In the genomic region with DNA sequence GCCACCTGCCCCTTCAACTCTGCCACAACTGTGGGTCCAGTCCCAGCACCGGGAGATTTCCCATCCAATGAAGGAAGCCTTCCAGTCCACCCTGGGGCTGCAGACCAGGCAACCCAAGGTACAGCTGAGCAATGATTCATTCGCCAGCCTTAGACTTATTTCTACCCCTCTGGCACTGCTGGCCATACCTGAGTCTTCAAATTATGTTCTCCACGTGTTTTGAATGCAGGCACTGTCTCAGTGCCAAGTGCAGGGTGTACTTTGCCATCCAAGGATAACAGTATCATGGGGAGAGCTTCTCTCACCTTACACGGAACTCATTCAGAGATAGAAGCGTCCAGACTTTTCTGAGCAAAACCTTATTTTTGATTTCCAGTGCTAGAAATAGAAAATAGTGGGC, we compare ENCODE assay signal across 23 cellular contexts.
DNase-seq lines count a peak whose midpoint lies in the region; ATAC-seq, FAIRE-seq and TF ChIP-seq lines count a peak whose summit lies in the region.
"Had no signal": no experiment of that assay in that cellular context is flagged by ENCODE, and none has a peak within 500 bp of the region (broad histone marks: within the 10 kb centered on the region; RNA-seq: fewer than 3 reads in every experiment).

No MANE protein-coding gene starts in this region.

- H3K4me1 ChIP-seq in Caco-2 (peaks cover 31% of the 10 kb centered on the region), neuronal stem cell (ENCODE audit: control insufficient read depth in 2 of 2, insufficient read depth in 1 of 2, low read depth in 1 of 2, low read length in 2 of 2) (peaks cover 6% of the 10 kb centered on the region in 2 donors)
- H3K4me1 ChIP-seq: BE2C; BLaER1 treated with 17β-estradiol and CSF1 and Interleukin-3, amounts not matched to agents 10 nM and 100 nM had no signal

- DNase-seq in Caco-2: no peak
- no peak for DNase-seq in HTR-8/SVneo (ENCODE audit: insufficient read length, low spot score)
- DNase-seq in nephron progenitor cell: no peak
- no peak for DNase-seq in neuronal stem cell (ENCODE audit: low spot score)
- no peak for DNase-seq in HFFc6
- DNase-seq: 8988T; ACHN; AML-193; BE2C; Calu3; CD4-positive, alpha-beta T cell; CD8-positive, alpha-beta memory T cell; DMS53; DMS79 treated with DMSO at 0.1 percent for 48 hours; GF-D8; HCEC 1CT had no signal

- H3K79me1 ChIP-seq in neuronal stem cell (ENCODE audit: low read depth, low read length): no peaks in the 10 kb centered on the region

- H3K4ac ChIP-seq in neuronal stem cell (ENCODE audit: low read length): no peak overlapping the region

- no peak for TF ChIP-seq CTCF in Caco-2 (IDR thresholded peaks at IDR 0.05; ENCODE audit: insufficient read depth in 1 of 2, low read depth in 1 of 2, low read length in 1 of 2, severe bottlenecking in 1 of 2, unreplicated experiment in 1 of 2)
- TF ChIP-seq CTCF in nephron progenitor cell (IDR thresholded peaks at IDR 0.05): no peak
- TF ChIP-seq CTCF in HFFc6 (IDR thresholded peaks at IDR 0.05): no peak

- no peak overlapping the region for H3K18ac ChIP-seq in neuronal stem cell (ENCODE audit: low read length)

- no peak overlapping the region for H4K8ac ChIP-seq in neuronal stem cell (ENCODE audit: low read depth, low read length)

- H3K27me3 ChIP-seq in Caco-2 (replicated peaks; ENCODE audit: control insufficient read depth, insufficient read depth, low read length) (no peaks in the 10 kb centered on the region), neuronal stem cell (ENCODE audit: control insufficient read depth in 3 of 3, insufficient read depth in 3 of 3, low read depth in 1 of 3, low read length in 3 of 3) (no peaks in the 10 kb centered on the region)
- H3K27me3 ChIP-seq: BE2C; BLaER1 treated with 17β-estradiol and CSF1 and Interleukin-3, amounts not matched to agents 10 nM and 100 nM had no signal

- H3K4me2 ChIP-seq in neuronal stem cell (ENCODE audit: insufficient read depth, low read length, poor library complexity, severe bottlenecking): no peak overlapping the region
- H3K4me2 ChIP-seq: A549; BLaER1 treated with 17β-estradiol and CSF1 and Interleukin-3, amounts not matched to agents 10 nM and 100 nM; GM23338 had no signal

- no peak overlapping the region for H3K9ac ChIP-seq in neuronal stem cell (ENCODE audit: low read depth, low read length, poor library complexity)
- H3K9ac ChIP-seq: BLaER1 treated with 17β-estradiol and CSF1 and Interleukin-3, amounts not matched to agents 10 nM and 100 nM had no signal

- no peaks in the 10 kb centered on the region for H3K27me3 Mint-ChIP-seq in Caco-2 (ENCODE audit: insufficient read depth, unreplicated experiment)
- H3K27me3 Mint-ChIP-seq in nephron progenitor cell (ENCODE audit: low read depth, poor library complexity): no peaks in the 10 kb centered on the region
- H3K27me3 Mint-ChIP-seq in HFFc6 (ENCODE audit: insufficient read depth): no peaks in the 10 kb centered on the region; the same call in 1 of the 2 replicates

- WGBS in neuronal stem cell (ENCODE audit: extremely low coverage in 2 of 2, insufficient read length in 2 of 2, insufficient replicate concordance in 1 of 2), 2 donors: no CpG with 5 or more reads among the region's 5 CpGs

- peak overlapping the region; percentile 26 for H3K27ac Mint-ChIP-seq in Caco-2 (ENCODE audit: unreplicated experiment)
- H3K27ac Mint-ChIP-seq in nephron progenitor cell: peak overlapping the region; percentile 81
- no peak overlapping the region for H3K27ac Mint-ChIP-seq in HFFc6
- H3K27ac Mint-ChIP-seq: CD14-positive monocyte; CD4-positive, alpha-beta T cell; CD8-positive, alpha-beta memory T cell; GM23338 had no signal

- POLR2A ChIA-PET in Caco-2 (lab: Charles Lee): interaction anchor here (1.6 kb wide), 1 partner anchor 16 kb away, joined by 7 read pairs; no protein-coding TSS in a partner anchor

- no peak overlapping the region for H2AFZ ChIP-seq in neuronal stem cell (ENCODE audit: low read length)
- H2AFZ ChIP-seq: GM23338 had no signal

- H3K4me3 ChIP-seq in Caco-2 (ENCODE audit: low read depth, low read length) (no peak overlapping the region), neuronal stem cell (ENCODE audit: low read length in 2 of 2) (no peak overlapping the region)
- H3K4me3 ChIP-seq: A549; BLaER1 treated with 17β-estradiol and CSF1 and Interleukin-3, amounts not matched to agents 10 nM and 100 nM; GM23338 had no signal

- CTCF ChIA-PET in Caco-2 (lab: Charles Lee): interaction anchor here (0.6 to 2.2 kb wide), 3 partner anchors 50 to 1029 kb away, joined by 3 to 14 read pairs (median 8); no protein-coding TSS in a partner anchor

- FAIRE-seq in HTR-8/SVneo (lab: Jason Lieb, UNC): peak; percentile 49
- FAIRE-seq: A549, GM12891, GM18507 had no signal

- H3K36me3 Mint-ChIP-seq in Caco-2 (ENCODE audit: insufficient read depth, unreplicated experiment) (no peaks in the 10 kb centered on the region), nephron progenitor cell (ENCODE audit: low read depth) (peaks cover 12% of the 10 kb centered on the region), HFFc6 (ENCODE audit: low read depth) (peaks cover under 1% of the 10 kb centered on the region; the same call in 1 of the 2 replicates)
- H3K36me3 Mint-ChIP-seq: CD14-positive monocyte had no signal

- H2AK5ac ChIP-seq in neuronal stem cell (ENCODE audit: low read depth, low read length): no peak overlapping the region

- H3K36me3 ChIP-seq in Caco-2 (ENCODE audit: control insufficient read depth, insufficient read depth, low read length): no peaks in the 10 kb centered on the region
- no peaks in the 10 kb centered on the region for H3K36me3 ChIP-seq in neuronal stem cell (replicated peaks in 1 of 2; ENCODE audit: control insufficient read depth in 2 of 2, insufficient read depth in 2 of 2, low read length in 2 of 2)
- H3K36me3 ChIP-seq: BE2C; BLaER1 treated with 17β-estradiol and CSF1 and Interleukin-3, amounts not matched to agents 10 nM and 100 nM had no signal

- no peak overlapping the region for H3K4me3 Mint-ChIP-seq in Caco-2 (ENCODE audit: unreplicated experiment)
- H3K4me3 Mint-ChIP-seq in nephron progenitor cell: no peak overlapping the region
- no peak overlapping the region for H3K4me3 Mint-ChIP-seq in HFFc6
- H3K4me3 Mint-ChIP-seq: CD14-positive monocyte; CD4-positive, alpha-beta T cell; CD8-positive, alpha-beta memory T cell; GM23338 had no signal

- H3K23ac ChIP-seq in neuronal stem cell (ENCODE audit: low read depth, low read length, poor library complexity): no peak overlapping the region

- intact Hi-C loops in Caco-2 (cut with micrococcal nuclease; ENCODE audit: unreplicated experiment): loop anchor here (5.0 kb wide), 1 partner anchor 214 kb away; a partner anchor contains a TSS

- no peak overlapping the region for H2BK12ac ChIP-seq in neuronal stem cell (ENCODE audit: low read length)

- H3K14ac ChIP-seq in neuronal stem cell (ENCODE audit: low read length): no peak overlapping the region

- H2BK120ac ChIP-seq in neuronal stem cell (ENCODE audit: low read depth, low read length): no peak overlapping the region

- BruUV-seq in Caco-2 (replicated peaks; lab: Mats Ljungman, UMichigan): no TSS peak

- no peaks in the 10 kb centered on the region for H3K9me3 Mint-ChIP-seq in Caco-2 (ENCODE audit: unreplicated experiment)
- peaks cover 7% of the 10 kb centered on the region for H3K9me3 Mint-ChIP-seq in nephron progenitor cell
- H3K9me3 Mint-ChIP-seq in HFFc6: peaks cover under 1% of the 10 kb centered on the region; the same call in 1 of the 2 replicates
- H3K9me3 Mint-ChIP-seq: GM23338 had no signal

- ATAC-seq in HG03196 (IDR thresholded peaks at IDR 0.05; ENCODE audit: unreplicated experiment): no peak
- ATAC-seq: A549, GM23338 had no signal

- H3K4me1 Mint-ChIP-seq in Caco-2 (ENCODE audit: low read depth, unreplicated experiment) (peaks cover 43% of the 10 kb centered on the region), nephron progenitor cell (peaks cover 31% of the 10 kb centered on the region), HFFc6 (ENCODE audit: low read depth) (no peaks in the 10 kb centered on the region)
- H3K4me1 Mint-ChIP-seq: CD14-positive monocyte; CD8-positive, alpha-beta memory T cell had no signal

- no peak overlapping the region for H4K91ac ChIP-seq in neuronal stem cell (ENCODE audit: low read depth, low read length, poor library complexity)

- H2BK5ac ChIP-seq in neuronal stem cell (ENCODE audit: low read length): no peak overlapping the region

- no peak overlapping the region for H3K27ac ChIP-seq in neuronal stem cell (replicated peaks; ENCODE audit: low read length)
- H3K27ac ChIP-seq: A549; BLaER1 treated with 17β-estradiol and CSF1 and Interleukin-3, amounts not matched to agents 10 nM and 100 nM had no signal

- H3K9me3 ChIP-seq in Caco-2 (peaks cover 5% of the 10 kb centered on the region), neuronal stem cell (replicated peaks in 1 of 2; ENCODE audit: control insufficient read depth in 2 of 2, insufficient read depth in 1 of 2, low read depth in 1 of 2, low read length in 2 of 2) (peaks cover 0 to 5% of the 10 kb centered on the region in 2 donors)
- H3K9me3 ChIP-seq: A549, BE2C had no signal

- H2BK15ac ChIP-seq in neuronal stem cell (ENCODE audit: low read length): no peak overlapping the region
